8 cellular contexts compared by ENCODE assay signal in genomic region chr15:30696439-30697314, GRCh38.
A peak's percentile ranks its signal among the peaks of the same experiment; 100 is the strongest.
DNase-seq lines count a peak whose midpoint lies in the region; ATAC-seq and TF ChIP-seq lines count a peak whose summit lies in the region.
"Not testable (repeated sequence)": the region's sequence is repeated elsewhere in the genome, so short reads cannot be mapped to it uniquely, and the experiment has no call there.

No MANE protein-coding gene starts in this region.

- TF ChIP-seq CTCF in GM12864 (IDR thresholded peaks at IDR 0.05; ENCODE audit: low read depth, low read length, missing control alignments); neural crest cell (conservative IDR thresholded peaks at IDR 0.05): not testable (repeated sequence)

- ATAC-seq in GM19023 (IDR thresholded peaks at IDR 0.05; ENCODE audit: unreplicated experiment) = peak; percentile 86
- peak; percentile 67 for ATAC-seq in GM21515 (IDR thresholded peaks at IDR 0.05; ENCODE audit: unreplicated experiment)
- ATAC-seq in HG02852 (IDR thresholded peaks at IDR 0.05; ENCODE audit: unreplicated experiment) = peak; percentile 83
- ATAC-seq in HG03196 (IDR thresholded peaks at IDR 0.05; ENCODE audit: unreplicated experiment) = peak; percentile 74
- ATAC-seq in activated T-cell treated with anti-CD3 and anti-CD28 coated beads, Interleukin-2, amount 50 U/mL, for 72 hours (replicated peaks in 1 of 2) = peak; percentile 81 to 86

- peak; percentile 5 for DNase-seq in GM12864 (ENCODE audit: low read depth)
- DNase-seq in NCI-H526 treated with DMSO at 0.1 percent for 48 hours (lab: John Stamatoyannopoulos, UW) = peak; percentile 62
- not testable (repeated sequence) for DNase-seq in activated T-cell treated with anti-CD3 and anti-CD28 coated beads, Interleukin-2, amount 50 U/mL, for 72 hours; neural crest cell (ENCODE audit: low read depth, low spot score)

- not testable (repeated sequence) for H3K27ac Mint-ChIP-seq in activated T-cell treated with anti-CD3 and anti-CD28 coated beads, Interleukin-2, amount 50 U/mL, for 72 hours
- H3K27ac Mint-ChIP-seq in neural crest cell (ENCODE audit: unreplicated experiment) = peak overlapping the region; percentile 62

- not testable (repeated sequence) for H3K27me3 Mint-ChIP-seq in activated T-cell treated with anti-CD3 and anti-CD28 coated beads, Interleukin-2, amount 50 U/mL, for 72 hours (ENCODE audit: low read depth); neural crest cell (ENCODE audit: low read depth)

- H3K4me3 ChIP-seq in GM12864 (ENCODE audit: low read depth, low read length) = peak overlapping the region; percentile 30

- H3K9me3 Mint-ChIP-seq in activated T-cell treated with anti-CD3 and anti-CD28 coated beads, Interleukin-2, amount 50 U/mL, for 72 hours; neural crest cell: not testable (repeated sequence)

- peak overlapping the region; percentile 52 to 67 for H3K4me3 Mint-ChIP-seq in activated T-cell treated with anti-CD3 and anti-CD28 coated beads, Interleukin-2, amount 50 U/mL, for 72 hours
- not testable (repeated sequence) for H3K4me3 Mint-ChIP-seq in neural crest cell

- not testable (repeated sequence) for H3K36me3 Mint-ChIP-seq in activated T-cell treated with anti-CD3 and anti-CD28 coated beads, Interleukin-2, amount 50 U/mL, for 72 hours (ENCODE audit: insufficient read depth in 2 of 2); neural crest cell (ENCODE audit: low read depth)

- H3K4me1 Mint-ChIP-seq in activated T-cell treated with anti-CD3 and anti-CD28 coated beads, Interleukin-2, amount 50 U/mL, for 72 hours (ENCODE audit: low read depth); neural crest cell: not testable (repeated sequence)
